In the genomic region with DNA sequence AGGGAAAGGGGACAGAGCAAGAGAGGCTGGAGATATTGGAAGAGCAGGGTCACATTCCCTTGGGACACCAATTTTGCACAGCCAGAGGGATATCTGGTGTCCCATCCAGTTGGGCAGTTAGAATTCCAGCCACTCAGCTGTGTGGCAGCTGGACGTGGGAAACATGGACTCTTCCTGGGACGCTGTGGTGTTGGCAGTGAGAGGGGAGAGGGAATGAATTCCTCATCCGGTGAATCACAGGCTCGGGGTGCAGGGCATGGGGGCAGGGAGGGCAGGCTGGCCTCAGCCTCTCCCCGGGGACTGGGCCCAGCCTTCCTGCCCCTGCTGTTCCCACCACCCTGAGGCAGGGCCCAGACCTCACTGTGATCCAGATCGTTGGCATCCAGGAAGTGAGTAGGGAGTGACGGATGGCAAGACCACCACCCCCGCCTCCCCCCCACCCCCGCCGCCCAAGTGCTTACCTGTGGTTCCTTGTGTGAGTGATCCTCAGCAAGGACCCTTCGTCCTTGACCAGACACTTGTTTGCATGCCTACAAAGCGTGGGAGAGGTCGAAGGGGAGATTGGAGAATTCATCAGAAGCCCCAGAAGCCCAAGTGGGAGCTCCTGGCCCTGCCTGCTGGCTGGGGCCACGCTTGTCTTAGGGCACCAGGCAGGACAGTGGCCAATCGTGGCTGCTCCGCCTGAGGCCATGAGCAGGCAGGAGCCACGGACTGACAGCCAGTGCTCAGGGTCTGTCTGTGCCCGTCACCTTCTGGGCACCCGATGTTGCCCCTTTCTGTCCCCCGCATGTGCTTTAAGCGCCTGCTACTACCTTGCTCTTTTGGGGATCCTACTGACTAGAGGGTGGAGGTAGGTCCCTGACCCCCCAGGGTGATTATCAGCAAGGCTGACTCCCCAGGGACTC, we compare ENCODE assay signal across 14 cellular contexts. TPM values are rescaled to one million over a fixed set of nuclear protein-coding genes. Genes with fewer than 3 reads are reported as not detected.
DNase-seq lines count a peak whose midpoint lies in the region; ATAC-seq, FAIRE-seq and TF ChIP-seq lines count a peak whose summit lies in the region.
"Had no signal": no experiment of that assay in that cellular context is flagged by ENCODE, and none has a peak within 500 bp of the region (broad histone marks: within the 10 kb centered on the region; RNA-seq: fewer than 3 reads in every experiment).

No MANE protein-coding gene starts in this region.

- ATAC-seq in left ventricle myocardium superior (no peak), Right ventricle myocardium inferior (no peak), GM21786 (IDR thresholded peaks at IDR 0.05; ENCODE audit: unreplicated experiment) (no peak), HG02840 (IDR thresholded peaks at IDR 0.05; ENCODE audit: low FRiP score, unreplicated experiment) (no peak), GM18498 (IDR thresholded peaks at IDR 0.05; ENCODE audit: unreplicated experiment) (no peak)
- ATAC-seq: activated CD8-positive, alpha-beta T cell treated with anti-CD3 and anti-CD28 coated beads for 36 hours had no signal

- intact Hi-C loops in left ventricle myocardium superior (cut with micrococcal nuclease) = no loop called here
- intact Hi-C loops in Right ventricle myocardium inferior (cut with DNase I) = no loop called here

- CTCF ChIA-PET in RWPE1 (lab: Yijun Ruan, JAX) = interaction anchor here (0.7 kb wide), 1 partner anchor 285 kb away, joined by 3 read pairs; no protein-coding TSS in a partner anchor

- peak; percentile 77 for FAIRE-seq in urothelium cell line (lab: Jason Lieb, UNC)

- TF ChIP-seq CTCF in RWPE1 (conservative IDR thresholded peaks at IDR 0.05; ENCODE audit: low read depth) = no peak

- DNase-seq in left ventricle myocardium superior (peak; percentile 9), Right ventricle myocardium inferior (ENCODE audit: missing footprints) (no peak), RWPE1 (ENCODE audit: low spot score) (peak; percentile 84), hepatic stellate cell (ENCODE audit: low spot score) (peak; percentile 84), urothelium cell line (ENCODE audit: low spot score) (peak; percentile 86)
- DNase-seq: activated CD8-positive, alpha-beta T cell treated with anti-CD3 and anti-CD28 coated beads for 36 hours; kidney glomerular epithelial cell; occipital lobe; stimulated activated CD4-positive, alpha-beta T cell treated with anti-CD3 and anti-CD28 coated beads, Interleukin-4, amount 100 ng/mL, for 1 hour had no signal

- POLR2A ChIA-PET in RWPE1 (lab: Yijun Ruan, JAX; ENCODE audit: low non-redundant PET) = no interaction called here

- H3K27ac ChIP-seq in RWPE1 = peak overlapping the region; percentile 95
- H3K27ac ChIP-seq: C4-2B had no signal

RNA-seq across cellular contexts. Expression of a gene that starts 8.7 kb away (rescaled TPM):
- total RNA-seq in left ventricle myocardium superior = not detected
- not detected for total RNA-seq in Right ventricle myocardium inferior
- total RNA-seq: activated CD8-positive, alpha-beta T cell treated with anti-CD3 and anti-CD28 coated beads for 36 hours; occipital lobe; subcutaneous adipose tissue had no signal
